1 cellular context compared by ENCODE assay signal in genomic region chr1:109814993-109815786, GRCh38.
TF ChIP-seq lines count a peak whose summit lies in the region.

No MANE protein-coding gene starts in this region.

TF ChIP-seq in IMR-90, 13 proteins besides CTCF, POLR2A, EP300 and RAD21:
- TF ChIP-seq USF2 (IDR thresholded peaks at IDR 0.05; ENCODE audit: low read depth, low read length) (no peak), RFX5 (IDR thresholded peaks at IDR 0.05; ENCODE audit: low read depth, low read length) (no peak), FOS (IDR thresholded peaks at IDR 0.05; ENCODE audit: low read depth, low read length) (no peak), SMC3 (IDR thresholded peaks at IDR 0.05; ENCODE audit: low read depth, low read length) (no peak)
